Comparison of ENCODE assay signal across 8 cellular contexts in the genomic region with DNA sequence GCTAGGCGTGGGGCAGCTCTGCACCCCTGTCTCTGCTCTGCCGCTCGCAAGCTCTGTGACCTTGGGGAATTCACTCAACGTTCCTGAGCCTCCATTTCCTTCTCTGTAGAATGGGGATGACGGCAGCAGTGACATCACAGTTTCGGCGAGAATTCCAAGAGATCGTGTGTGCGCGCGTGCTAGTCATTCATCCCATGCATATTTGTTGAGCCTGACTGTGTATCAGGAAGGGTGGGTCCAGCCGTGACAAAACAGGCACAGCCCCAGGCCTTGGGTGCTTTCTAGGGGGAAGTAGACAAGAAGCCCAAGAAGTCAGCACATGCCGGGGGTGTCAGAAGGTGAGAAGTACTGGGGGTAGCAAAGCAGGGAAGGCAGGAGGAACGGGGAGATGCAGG.
DNase-seq lines count a peak whose midpoint lies in the region; ATAC-seq, FAIRE-seq and TF ChIP-seq lines count a peak whose summit lies in the region.

No MANE protein-coding gene starts in this region.

- H3K36me3 Mint-ChIP-seq in activated CD8-positive, alpha-beta T cell treated with anti-CD3 and anti-CD28 coated beads, Interleukin-2, amount 10 ng/mL, durations not matched to agents 7 days and 5 days (ENCODE audit: low read depth): no peaks in the 10 kb centered on the region

- ATAC-seq in HG02642 (IDR thresholded peaks at IDR 0.05; ENCODE audit: poor library complexity, unreplicated experiment): peak; percentile 31
- ATAC-seq in activated CD8-positive, alpha-beta T cell treated with anti-CD3 and anti-CD28 coated beads, Interleukin-2, amount 10 ng/mL, durations not matched to agents 7 days and 5 days: no peak
- no peak for ATAC-seq in HepG2
- no peak for ATAC-seq in GM21723 (IDR thresholded peaks at IDR 0.05; ENCODE audit: unreplicated experiment)

- TF ChIP-seq POLR2A in HepG2 (IDR thresholded peaks at IDR 0.05; ENCODE audit: insufficient read depth in 1 of 2, low read depth in 2 of 2, low read length in 2 of 2): no peak

- WGBS in HepG2 (ENCODE audit: low lambda C conversion rate): 73% methylated on average over 13 of the region's 14 CpGs
- WGBS in urinary bladder: 84% methylated on average over 14 of the region's 14 CpGs

- H3K27ac ChIP-seq in HepG2 (ENCODE audit: extremely low read length, insufficient read depth, low read length) (no peak overlapping the region), urinary bladder (ENCODE audit: low read depth) (peak overlapping the region; percentile 63)

- peaks cover 2 to 27% of the 10 kb centered on the region in 2 experiments; a peak in 3 of 5 replicates for H3K27me3 ChIP-seq in HepG2 (ENCODE audit: control insufficient read depth in 1 of 2, insufficient read depth in 2 of 2, low read length in 2 of 2)

- no peak overlapping the region for H2AFZ ChIP-seq in HepG2 (ENCODE audit: low read length)

- no peak for TF ChIP-seq CTCF in HepG2 (CRISPR knock-in tag; IDR thresholded peaks at IDR 0.05)

- peak overlapping the region; percentile 90 for H3K27ac Mint-ChIP-seq in activated CD8-positive, alpha-beta T cell treated with anti-CD3 and anti-CD28 coated beads, Interleukin-2, amount 10 ng/mL, durations not matched to agents 7 days and 5 days

- H3K79me2 ChIP-seq in HepG2 (ENCODE audit: insufficient read depth, low read length): no peaks in the 10 kb centered on the region

- FAIRE-seq in GM18507 (lab: Jason Lieb, UNC): peak; percentile 52
- FAIRE-seq in HepG2 (lab: Jason Lieb, UNC): no peak

- in situ Hi-C loops in HepG2 (cut with HindIII; ENCODE audit: extremely low pct_ligation_motif_present, low pct_unique_long_range_greater_than_20kb): no loop called here

- H3K9me3 Mint-ChIP-seq in activated CD8-positive, alpha-beta T cell treated with anti-CD3 and anti-CD28 coated beads, Interleukin-2, amount 10 ng/mL, durations not matched to agents 7 days and 5 days (ENCODE audit: insufficient read depth): no peaks in the 10 kb centered on the region

- peaks cover 2% of the 10 kb centered on the region for H3K27me3 Mint-ChIP-seq in activated CD8-positive, alpha-beta T cell treated with anti-CD3 and anti-CD28 coated beads, Interleukin-2, amount 10 ng/mL, durations not matched to agents 7 days and 5 days (ENCODE audit: low read depth)

- POLR2A ChIA-PET in activated CD8-positive, alpha-beta T cell treated with anti-CD3 and anti-CD28 coated beads, Interleukin-2, amount 10 ng/mL, durations not matched to agents 7 days and 5 days (lab: Charles Lee): no interaction called here
- POLR2A ChIA-PET in HepG2 (lab: Yijun Ruan, JAX): no interaction called here

- TF ChIP-seq EP300 in HepG2 (IDR thresholded peaks at IDR 0.05; ENCODE audit: low read depth in 2 of 2, low read length in 2 of 2) (no peak), HepG2 (CRISPR knock-in tag; IDR thresholded peaks at IDR 0.05; ENCODE audit: borderline replicate concordance) (no peak)

- CTCF ChIA-PET in activated CD8-positive, alpha-beta T cell treated with anti-CD3 and anti-CD28 coated beads, Interleukin-2, amount 10 ng/mL, durations not matched to agents 7 days and 5 days (lab: Charles Lee): no interaction called here
- CTCF ChIA-PET in HepG2 (lab: Yijun Ruan, JAX; ENCODE audit: low intra/inter-chr PET ratio, low total read pairs): no interaction called here

- H3K4me3 ChIP-seq in HepG2 (replicated peaks in 1 of 3; ENCODE audit: insufficient read depth in 1 of 3, low read depth in 2 of 3, low read length in 3 of 3): no peak overlapping the region; a peak in 1 of 6 replicates
- H3K4me3 ChIP-seq in urinary bladder (ENCODE audit: low read depth, low read length): no peak overlapping the region

- DNase-seq in GM18507 (ENCODE audit: extremely low spot score, insufficient read length, low read depth): no peak
- DNase-seq in activated CD8-positive, alpha-beta T cell treated with anti-CD3 and anti-CD28 coated beads, Interleukin-2, amount 10 ng/mL, durations not matched to agents 7 days and 5 days: no peak
- DNase-seq in HepG2 (ENCODE audit: low spot score): no peak
- DNase-seq in GOT3 (lab: John Stamatoyannopoulos, UW): no peak
- DNase-seq in D341Med (ENCODE audit: low spot score): no peak

- no peak for TF ChIP-seq RAD21 in HepG2 (CRISPR knock-in tag; IDR thresholded peaks at IDR 0.05)

- no TSS peak for BruUV-seq in HepG2 (replicated peaks; lab: Mats Ljungman, UMichigan)

- no peaks in the 10 kb centered on the region for H3K36me3 ChIP-seq in HepG2 (replicated peaks in 1 of 2; ENCODE audit: control insufficient read depth in 1 of 2, insufficient read depth in 2 of 2, low read length in 2 of 2)
- H3K36me3 ChIP-seq in urinary bladder (ENCODE audit: insufficient read depth): no peaks in the 10 kb centered on the region

- no peaks in the 10 kb centered on the region; the same call in 1 of the 2 replicates for H4K20me1 ChIP-seq in HepG2 (ENCODE audit: insufficient read depth, low read length)

- no peaks in the 10 kb centered on the region for H3K9me3 ChIP-seq in HepG2 (ENCODE audit: low read length)

- H3K4me3 Mint-ChIP-seq in activated CD8-positive, alpha-beta T cell treated with anti-CD3 and anti-CD28 coated beads, Interleukin-2, amount 10 ng/mL, durations not matched to agents 7 days and 5 days: peak overlapping the region; percentile 60

- no peak overlapping the region for H3K9ac ChIP-seq in HepG2 (ENCODE audit: insufficient read depth, low read depth, low read length)

- H3K4me1 ChIP-seq in HepG2 (ENCODE audit: insufficient read depth, low read length): peaks cover 26% of the 10 kb centered on the region
- no peaks in the 10 kb centered on the region for H3K4me1 ChIP-seq in urinary bladder (ENCODE audit: insufficient read depth)

- H3K4me1 Mint-ChIP-seq in activated CD8-positive, alpha-beta T cell treated with anti-CD3 and anti-CD28 coated beads, Interleukin-2, amount 10 ng/mL, durations not matched to agents 7 days and 5 days (ENCODE audit: low read depth): peaks cover 23% of the 10 kb centered on the region

- intact Hi-C loops in HepG2 (cut with micrococcal nuclease; ENCODE audit: unreplicated experiment): no loop called here

- no peak overlapping the region for H3K4me2 ChIP-seq in HepG2 (ENCODE audit: low read depth, low read length)

TF ChIP-seq in HepG2, 621 proteins besides CTCF, POLR2A, EP300 and RAD21 (continues in another document):
- peak; percentile 57; the same call in 1 of the 2 replicates for TF ChIP-seq ZNF768 (CRISPR knock-in tag; IDR thresholded peaks at IDR 0.05)
- no peak for TF ChIP-seq ZSCAN12 (CRISPR knock-in tag; IDR thresholded peaks at IDR 0.05)
- TF ChIP-seq ZNF629 (CRISPR knock-in tag; conservative IDR thresholded peaks at IDR 0.05): 0 out of 2 replicates have a peak, but pooled peaks have one; percentile 28
- no peak for TF ChIP-seq TCF7 (IDR thresholded peaks at IDR 0.05; ENCODE audit: low read depth)
- no peak for TF ChIP-seq HNRNPLL (IDR thresholded peaks at IDR 0.05; ENCODE audit: low read depth, low read length, poor library complexity, severe bottlenecking)
- TF ChIP-seq FOXC1 (CRISPR knock-in tag; IDR thresholded peaks at IDR 0.05; ENCODE audit: borderline replicate concordance): no peak
- TF ChIP-seq ZNF841 (CRISPR knock-in tag; IDR thresholded peaks at IDR 0.05; ENCODE audit: borderline replicate concordance): no peak
- TF ChIP-seq CCDC6 (CRISPR knock-in tag; IDR thresholded peaks at IDR 0.05): no peak
- no peak for TF ChIP-seq ZNF225 (CRISPR knock-in tag; IDR thresholded peaks at IDR 0.05)
- TF ChIP-seq ZNF17 (CRISPR knock-in tag; IDR thresholded peaks at IDR 0.05): no peak
- TF ChIP-seq HNRNPK (IDR thresholded peaks at IDR 0.05; ENCODE audit: low read depth, low read length, poor library complexity, severe bottlenecking): no peak
- TF ChIP-seq, protein P1, sequence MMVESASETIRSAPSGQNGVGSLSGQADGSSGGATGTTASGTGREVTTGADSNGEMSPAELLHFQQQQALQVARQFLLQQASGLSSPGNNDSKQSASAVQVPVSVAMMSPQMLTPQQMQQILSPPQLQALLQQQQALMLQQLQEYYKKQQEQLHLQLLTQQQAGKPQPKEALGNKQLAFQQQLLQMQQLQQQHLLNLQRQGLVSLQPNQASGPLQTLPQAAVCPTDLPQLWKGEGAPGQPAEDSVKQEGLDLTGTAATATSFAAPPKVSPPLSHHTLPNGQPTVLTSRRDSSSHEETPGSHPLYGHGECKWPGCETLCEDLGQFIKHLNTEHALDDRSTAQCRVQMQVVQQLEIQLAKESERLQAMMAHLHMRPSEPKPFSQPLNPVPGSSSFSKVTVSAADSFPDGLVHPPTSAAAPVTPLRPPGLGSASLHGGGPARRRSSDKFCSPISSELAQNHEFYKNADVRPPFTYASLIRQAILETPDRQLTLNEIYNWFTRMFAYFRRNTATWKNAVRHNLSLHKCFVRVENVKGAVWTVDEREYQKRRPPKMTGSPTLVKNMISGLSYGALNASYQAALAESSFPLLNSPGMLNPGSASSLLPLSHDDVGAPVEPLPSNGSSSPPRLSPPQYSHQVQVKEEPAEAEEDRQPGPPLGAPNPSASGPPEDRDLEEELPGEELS (CRISPR knock-in tag; IDR thresholded peaks at IDR 0.05): no peak
- TF ChIP-seq ZNF510 (CRISPR knock-in tag; IDR thresholded peaks at IDR 0.05; ENCODE audit: low read depth): no peak
- no peak for TF ChIP-seq THAP7 (CRISPR knock-in tag; IDR thresholded peaks at IDR 0.05)
- TF ChIP-seq ATF2 (CRISPR knock-in tag; IDR thresholded peaks at IDR 0.05): no peak
- no peak for TF ChIP-seq NFE2L1 (CRISPR knock-in tag; IDR thresholded peaks at IDR 0.05; ENCODE audit: borderline replicate concordance)
- TF ChIP-seq JARID2 (CRISPR knock-in tag; IDR thresholded peaks at IDR 0.05; ENCODE audit: insufficient replicate concordance): no peak
